ENCODE assay signal across 20 cellular contexts in the genomic region with DNA sequence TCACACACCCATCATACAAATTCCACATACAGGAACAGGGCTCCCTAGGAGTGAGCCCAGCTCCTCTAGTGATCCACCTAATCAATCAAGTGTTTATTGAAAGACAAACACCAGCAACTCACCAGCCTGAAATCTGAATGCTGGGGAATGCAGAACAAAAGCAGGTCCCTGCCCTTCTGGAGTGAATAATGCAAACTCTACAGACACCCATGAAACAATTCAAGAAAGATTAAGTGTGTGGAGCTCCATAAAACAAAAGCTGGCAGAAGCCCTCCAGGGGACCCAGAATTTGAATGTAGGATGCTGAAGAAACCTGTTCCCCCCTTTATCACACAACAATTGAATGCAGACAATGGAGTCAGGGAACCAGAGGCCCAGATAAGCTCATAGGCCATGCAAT.
A peak's percentile ranks its signal among the peaks of the same experiment; 100 is the strongest.
DNase-seq lines count a peak whose midpoint lies in the region; TF ChIP-seq lines count a peak whose summit lies in the region.
"Had no signal": no experiment of that assay in that cellular context is flagged by ENCODE, and none has a peak within 500 bp of the region (broad histone marks: within the 10 kb centered on the region; RNA-seq: fewer than 3 reads in every experiment).

No MANE protein-coding gene starts in this region.

- no peaks in the 10 kb centered on the region for H3K36me3 Mint-ChIP-seq in endodermal cell (ENCODE audit: low read depth)
- no peaks in the 10 kb centered on the region for H3K36me3 Mint-ChIP-seq in neural progenitor cell
- H3K36me3 Mint-ChIP-seq: CD4-positive, CD25-positive, alpha-beta regulatory T cell; IgD-negative memory B cell had no signal

- no peaks in the 10 kb centered on the region for H3K9me3 Mint-ChIP-seq in endodermal cell
- peaks cover 11% of the 10 kb centered on the region for H3K9me3 Mint-ChIP-seq in neural progenitor cell
- H3K9me3 Mint-ChIP-seq: CD8-positive, alpha-beta memory T cell; IgD-negative memory B cell had no signal

- H3K9me3 ChIP-seq in HUES48 (ENCODE audit: control insufficient read depth, insufficient read depth, low read length) (no peaks in the 10 kb centered on the region), endodermal cell (ENCODE audit: control insufficient read depth, low read length) (no peaks in the 10 kb centered on the region), neural progenitor cell (ENCODE audit: low read depth) (no peaks in the 10 kb centered on the region)
- H3K9me3 ChIP-seq: BE2C had no signal

- DNase-seq in endodermal cell (no peak), neural progenitor cell (ENCODE audit: low spot score) (peak; percentile 80), DMS79 treated with DMSO at 0.1 percent for 48 hours (lab: John Stamatoyannopoulos, UW) (no peak), NCI-H510A treated with DMSO at 0.1 percent for 48 hours (lab: John Stamatoyannopoulos, UW) (no peak), NCI-H446 treated with DMSO at 0.1 percent for 48 hours (lab: John Stamatoyannopoulos, UW) (no peak)
- DNase-seq in activated T-cell treated with anti-CD3 and anti-CD28 coated beads, Interleukin-2, amount 50 U/mL, for 1 hour: no peak
- DNase-seq: ACHN; BE2C; C1 segment of cervical spinal cord; CD4-positive, CD25-positive, alpha-beta regulatory T cell; CD8-positive, alpha-beta memory T cell; COR-L47; DMS 273 treated with DMSO at 0.1 percent for 48 hours; DMS53; GDM1; GOT3; HCEC 1CT; KBM-7 had no signal

- H3K27ac Mint-ChIP-seq in endodermal cell (no peak overlapping the region), neural progenitor cell (peak overlapping the region; percentile 83)
- H3K27ac Mint-ChIP-seq: CD4-positive, CD25-positive, alpha-beta regulatory T cell; CD8-positive, alpha-beta memory T cell had no signal

- peaks cover 14% of the 10 kb centered on the region for H3K4me1 Mint-ChIP-seq in endodermal cell
- peaks cover 18% of the 10 kb centered on the region for H3K4me1 Mint-ChIP-seq in neural progenitor cell
- H3K4me1 Mint-ChIP-seq: CD4-positive, CD25-positive, alpha-beta regulatory T cell; CD8-positive, alpha-beta memory T cell had no signal

- H3K4me2 ChIP-seq in neural progenitor cell: peak overlapping the region; percentile 42

- H3K9ac ChIP-seq in HUES48 (ENCODE audit: low read depth, low read length) (no peak overlapping the region), endodermal cell (ENCODE audit: extremely low read depth, low read length, poor library complexity, severe bottlenecking) (no peak overlapping the region), neural progenitor cell (no peak overlapping the region)

- no peaks in the 10 kb centered on the region for H3K27me3 ChIP-seq in HUES48 (ENCODE audit: control insufficient read depth, insufficient read depth, low read length)
- no peaks in the 10 kb centered on the region for H3K27me3 ChIP-seq in endodermal cell (ENCODE audit: control insufficient read depth, insufficient read depth, low read length, poor library complexity, severe bottlenecking)
- no peaks in the 10 kb centered on the region for H3K27me3 ChIP-seq in neural progenitor cell
- H3K27me3 ChIP-seq: BE2C had no signal

- H3K4me1 ChIP-seq in HUES48 (ENCODE audit: control insufficient read depth, insufficient read depth, low read length) (peaks cover 20% of the 10 kb centered on the region; the same call in 1 of the 2 replicates), endodermal cell (ENCODE audit: control insufficient read depth, insufficient read depth, low read length) (no peaks in the 10 kb centered on the region), neural progenitor cell (peaks cover 30% of the 10 kb centered on the region)
- H3K4me1 ChIP-seq: BE2C had no signal

- H3K27ac ChIP-seq in HUES48 (ENCODE audit: low read depth, low read length): peak overlapping the region; percentile 81
- H3K27ac ChIP-seq in endodermal cell (ENCODE audit: low read depth, low read length): peak overlapping the region; percentile 59
- H3K27ac ChIP-seq in neural progenitor cell: peak overlapping the region; percentile 76

- no peaks in the 10 kb centered on the region for H4K20me1 ChIP-seq in neural progenitor cell (ENCODE audit: low read depth)

- H3K27me3 Mint-ChIP-seq in endodermal cell (ENCODE audit: insufficient read depth): no peaks in the 10 kb centered on the region
- H3K27me3 Mint-ChIP-seq in neural progenitor cell (ENCODE audit: insufficient read depth, low read depth): no peaks in the 10 kb centered on the region
- H3K27me3 Mint-ChIP-seq: CD8-positive, alpha-beta memory T cell; IgD-negative memory B cell had no signal

- peaks cover 14% of the 10 kb centered on the region for H3F3A ChIP-seq in neural progenitor cell (ENCODE audit: low read depth)

- TF ChIP-seq CTCF in endodermal cell (conservative IDR thresholded peaks at IDR 0.05) (no peak), neural progenitor cell (IDR thresholded peaks at IDR 0.05) (no peak)

- H2AFZ ChIP-seq in neural progenitor cell (replicated peaks): no peak overlapping the region

- no peaks in the 10 kb centered on the region for H3K79me2 ChIP-seq in neural progenitor cell (ENCODE audit: low read depth)

- H3K4me3 Mint-ChIP-seq in endodermal cell (no peak overlapping the region), neural progenitor cell (no peak overlapping the region)
- H3K4me3 Mint-ChIP-seq: CD4-positive, CD25-positive, alpha-beta regulatory T cell; CD8-positive, alpha-beta memory T cell; IgD-negative memory B cell had no signal

- no peaks in the 10 kb centered on the region for H3K36me3 ChIP-seq in HUES48 (ENCODE audit: control insufficient read depth, insufficient read depth, low read length)
- H3K36me3 ChIP-seq in endodermal cell (ENCODE audit: control insufficient read depth, insufficient read depth, low read length): no peaks in the 10 kb centered on the region
- H3K36me3 ChIP-seq in neural progenitor cell: no peaks in the 10 kb centered on the region
- H3K36me3 ChIP-seq: BE2C had no signal

- no peak overlapping the region for H3K4me3 ChIP-seq in HUES48 (ENCODE audit: low read depth, low read length)
- no peak overlapping the region for H3K4me3 ChIP-seq in endodermal cell (ENCODE audit: low read length)
- H3K4me3 ChIP-seq in neural progenitor cell: no peak overlapping the region
